Comparison of ENCODE assay signal across 1 cellular context in genomic region chr10:72260588-72261322, GRCh38.
TF ChIP-seq lines count a peak whose summit lies in the region.

No MANE protein-coding gene starts in this region.

TF ChIP-seq in K562, 482 proteins besides CTCF, POLR2A, EP300 and RAD21 (continued from another document and continues in another):
- TF ChIP-seq SMAD1 (IDR thresholded peaks at IDR 0.05; ENCODE audit: low read depth, low read length, partially characterized antibody) (peak; percentile 68), ZBTB7A (IDR thresholded peaks at IDR 0.05; ENCODE audit: borderline replicate concordance, control insufficient read depth, low read depth, low read length) (peak; percentile 99), TCF7L2 (IDR thresholded peaks at IDR 0.05; ENCODE audit: low read depth, low read length) (no peak), POLR2G (IDR thresholded peaks at IDR 0.05; ENCODE audit: low read depth, low read length) (peak; percentile 86), SRSF3 (IDR thresholded peaks at IDR 0.05; ENCODE audit: insufficient read depth, low read length) (no peak), GABPB1 (CRISPR knock-in tag; IDR thresholded peaks at IDR 0.05) (peak; percentile 73), FUS (optimal IDR thresholded peaks at IDR 0.05; ENCODE audit: low read depth, low read length) (no peak), KDM5B (IDR thresholded peaks at IDR 0.05; ENCODE audit: insufficient replicate concordance, low read depth, low read length) (peak; percentile 66), TRIM24 (IDR thresholded peaks at IDR 0.05) (peak; percentile 69 to 86; a peak in 3 of 4 replicates), TARDBP (IDR thresholded peaks at IDR 0.05) (no peak), MIER1 (IDR thresholded peaks at IDR 0.05; ENCODE audit: low read depth) (peak; percentile 51; the same call in 1 of the 2 replicates), MCM5 (IDR thresholded peaks at IDR 0.05; ENCODE audit: low read depth) (no peak), ZBED1 (IDR thresholded peaks at IDR 0.05) (no peak), MITF (IDR thresholded peaks at IDR 0.05) (0 out of 2 replicates have a peak, but pooled peaks have one; percentile 26), ELK3 (CRISPR knock-in tag; IDR thresholded peaks at IDR 0.05) (0 out of 2 replicates have a peak, but pooled peaks have one; percentile 44), SRSF9 (IDR thresholded peaks at IDR 0.05; ENCODE audit: borderline replicate concordance, low read depth, low read length) (no peak), ARHGAP35 (IDR thresholded peaks at IDR 0.05; ENCODE audit: partially characterized antibody) (no peak), ESRRA (IDR thresholded peaks at IDR 0.05; ENCODE audit: borderline replicate concordance, low read depth) (no peak; the same call in 1 of the 2 replicates), ATF6 (CRISPR knock-in tag; IDR thresholded peaks at IDR 0.05) (peak; percentile 83; the same call in 1 of the 2 replicates), SRSF7 (optimal IDR thresholded peaks at IDR 0.05; ENCODE audit: low read depth, low read length) (no peak), ZNF280B (CRISPR knock-in tag; IDR thresholded peaks at IDR 0.05) (no peak), POLR2B (IDR thresholded peaks at IDR 0.05; ENCODE audit: low read depth, partially characterized antibody) (peak; percentile 59), ZNF644 (tag; IDR thresholded peaks at IDR 0.05; ENCODE audit: low read depth) (no peak), L3MBTL2 (IDR thresholded peaks at IDR 0.05) (peak; percentile 80), DNMT1 (IDR thresholded peaks at IDR 0.05) (no peak; the same call in 1 of the 2 replicates), NR3C1 (CRISPR knock-in tag; IDR thresholded peaks at IDR 0.05) (no peak), ZSCAN29 (IDR thresholded peaks at IDR 0.05) (no peak), ZNF277 (CRISPR knock-in tag; IDR thresholded peaks at IDR 0.05; ENCODE audit: borderline replicate concordance) (no peak), HDAC1 (IDR thresholded peaks at IDR 0.05) (peak in 1 of 2 experiments; percentile 75; a peak in 2 of 4 replicates), DEAF1 (CRISPR knock-in tag; IDR thresholded peaks at IDR 0.05) (no peak), GTF2F1 (IDR thresholded peaks at IDR 0.05; ENCODE audit: low read depth, low read length) (no peak), RNF219 (CRISPR knock-in tag; IDR thresholded peaks at IDR 0.05) (no peak), ZNF507 (tag; conservative IDR thresholded peaks at IDR 0.05) (no peak), PREB (CRISPR knock-in tag; IDR thresholded peaks at IDR 0.05) (no peak), TRIM28 (IDR thresholded peaks at IDR 0.05) (peak; percentile 72; the same call in 1 of the 2 replicates), ZNF695 (CRISPR knock-in tag; IDR thresholded peaks at IDR 0.05) (peak; percentile 88; the same call in 1 of the 2 replicates), POLR3G (IDR thresholded peaks at IDR 0.05; ENCODE audit: extremely low read depth, insufficient read length, insufficient replicate concordance) (no peak), ZNF395 (CRISPR knock-in tag; IDR thresholded peaks at IDR 0.05) (peak; percentile 78; the same call in 1 of the 2 replicates), ZZZ3 (IDR thresholded peaks at IDR 0.05) (no peak), DMBX1 (CRISPR knock-in tag; IDR thresholded peaks at IDR 0.05; ENCODE audit: borderline replicate concordance) (peak; percentile 92; the same call in 1 of the 2 replicates), DLX4 (CRISPR knock-in tag; IDR thresholded peaks at IDR 0.05) (no peak), ZFP36 (IDR thresholded peaks at IDR 0.05; ENCODE audit: low read depth, low read length, partially characterized antibody) (peak; percentile 83), ZKSCAN1 (IDR thresholded peaks at IDR 0.05; ENCODE audit: low read depth, low read length) (no peak), ARID2 (IDR thresholded peaks at IDR 0.05) (no peak), E4F1 (CRISPR knock-in tag; IDR thresholded peaks at IDR 0.05; ENCODE audit: borderline replicate concordance) (no peak), SUPT5H (IDR thresholded peaks at IDR 0.05) (peak; percentile 80), CCNT2 (IDR thresholded peaks at IDR 0.05; ENCODE audit: borderline replicate concordance, extremely low read depth, insufficient read length, low read depth, low read length) (peak; percentile 24), ZNF324 (CRISPR knock-in tag; IDR thresholded peaks at IDR 0.05) (no peak; the same call in none of the 2 replicates), CREB3 (tag; conservative IDR thresholded peaks at IDR 0.05; ENCODE audit: low read depth) (peak; percentile 16; the same call in 1 of the 2 replicates)
